Comparison of ENCODE assay signal across 19 cellular contexts in the genomic region with DNA sequence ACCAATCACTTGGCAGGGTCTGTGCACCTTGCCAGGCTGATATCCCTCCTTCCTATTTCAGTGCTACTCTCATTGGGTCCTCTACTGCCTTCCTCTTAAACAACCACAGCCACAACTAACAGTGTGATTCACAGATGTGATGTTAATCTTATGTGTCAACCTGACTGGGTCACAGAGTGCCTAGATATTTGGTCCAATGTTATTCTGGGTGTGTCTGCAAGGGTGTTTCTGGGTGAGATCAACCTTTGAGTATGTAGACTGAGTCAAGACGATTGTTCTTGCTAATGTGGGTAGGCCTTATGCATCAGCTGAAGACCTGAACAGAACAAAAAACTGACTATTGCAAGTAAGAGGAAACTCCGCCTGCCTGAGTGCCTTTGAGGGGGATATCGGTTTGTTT. TPM values are rescaled to one million over a fixed set of nuclear protein-coding genes. Genes with fewer than 3 reads are reported as not detected.
A peak's percentile ranks its signal among the peaks of the same experiment; 100 is the strongest.
DNase-seq lines count a peak whose midpoint lies in the region; ATAC-seq and TF ChIP-seq lines count a peak whose summit lies in the region.
"Had no signal": no experiment of that assay in that cellular context is flagged by ENCODE, and none has a peak within 500 bp of the region (broad histone marks: within the 10 kb centered on the region; RNA-seq: fewer than 3 reads in every experiment).

No MANE protein-coding gene starts in this region.

- H3K36me3 ChIP-seq in mammary epithelial cell (ENCODE audit: insufficient read depth, low read length) (no peaks in the 10 kb centered on the region), lung (ENCODE audit: control insufficient read depth in 2 of 2, insufficient read depth in 2 of 2, low read length in 2 of 2) (no peaks in the 10 kb centered on the region)
- H3K36me3 ChIP-seq: HAP-1 had no signal

- POLR2A ChIA-PET in MCF 10A (lab: Yijun Ruan, JAX): interaction anchor here (1.3 kb wide), 1 partner anchor 8 kb away, joined by 3 read pairs; no protein-coding TSS in a partner anchor

- H3K27me3 Mint-ChIP-seq in MCF 10A (ENCODE audit: insufficient read depth, unreplicated experiment): no peaks in the 10 kb centered on the region

- in situ Hi-C loops in mammary epithelial cell (cut with MboI; ENCODE audit: low sequenced_read_pairs in 2 of 2) (no loop called here), GM13977 (cut with MboI; ENCODE audit: low pct_unique_long_range_greater_than_20kb, low sequenced_read_pairs, unreplicated experiment) (no loop called here)

- ATAC-seq in esophagus mucosa (peak; percentile 79), lung (ENCODE audit: insufficient read depth, low FRiP score) (no peak)
- ATAC-seq: A549, HepG2 had no signal

- H3K4me1 ChIP-seq in mammary epithelial cell (ENCODE audit: insufficient read depth, low read length): no peaks in the 10 kb centered on the region
- H3K4me1 ChIP-seq in lung (ENCODE audit: control insufficient read depth in 2 of 2, insufficient read depth in 2 of 2, low read length in 2 of 2): no peaks in the 10 kb centered on the region
- H3K4me1 ChIP-seq: A549, Caco-2, HAP-1 had no signal

- intact Hi-C loops in mammary epithelial cell (cut with micrococcal nuclease) (no loop called here), MCF 10A (cut with micrococcal nuclease) (no loop called here), posterior cingulate gyrus (cut with DNase I) (no loop called here)

- no peaks in the 10 kb centered on the region for H4K20me1 ChIP-seq in mammary epithelial cell (ENCODE audit: insufficient read depth, low read length)

- H3K4me1 Mint-ChIP-seq in MCF 10A (ENCODE audit: insufficient read depth, unreplicated experiment): peaks cover 14% of the 10 kb centered on the region

- no TSS peak for BruUV-seq in mammary epithelial cell (replicated peaks; lab: Mats Ljungman, UMichigan)
- BruUV-seq in MCF 10A (replicated peaks; lab: Mats Ljungman, UMichigan): no TSS peak

- no peaks in the 10 kb centered on the region for H3K79me2 ChIP-seq in mammary epithelial cell (ENCODE audit: insufficient read depth, low read length)

- 49% methylated on average over 3 of the region's 3 CpGs for WGBS in mammary epithelial cell (ENCODE audit: low coverage, missing lambda C conversion rate)
- WGBS in lung, 2 donors: 58% methylated on average over 3 of the region's 3 CpGs

- H3K27ac ChIP-seq in mammary epithelial cell (ENCODE audit: insufficient read depth, low read depth, low read length): no peak overlapping the region
- H3K27ac ChIP-seq in lung (ENCODE audit: low read depth in 1 of 2, low read length in 1 of 2): no peak overlapping the region
- H3K27ac ChIP-seq: 22Rv1, A549, C4-2B, GM23248 had no signal

- peaks cover 7% of the 10 kb centered on the region for H3K9me3 Mint-ChIP-seq in MCF 10A (ENCODE audit: unreplicated experiment)
- H3K9me3 Mint-ChIP-seq: CD4-positive, alpha-beta T cell had no signal

- H3K27ac Mint-ChIP-seq in MCF 10A (ENCODE audit: low read depth, unreplicated experiment): no peak overlapping the region
- H3K27ac Mint-ChIP-seq: CD4-positive, alpha-beta T cell had no signal

- DNase-seq in mammary epithelial cell (peak; percentile 81), MCF 10A (ENCODE audit: unreplicated experiment) (no peak), lung (ENCODE audit: low spot score) (peak; percentile 10), foreskin fibroblast (no peak), GM13977 (ENCODE audit: low spot score) (no peak), posterior cingulate gyrus (no peak)
- DNase-seq: AML-193; Caco-2; CD4-positive, alpha-beta T cell; GDM1; GM23248 had no signal

- H3K9me3 ChIP-seq in mammary epithelial cell (replicated peaks; ENCODE audit: insufficient read depth, low read length) (no peaks in the 10 kb centered on the region), lung (ENCODE audit: control insufficient read depth in 2 of 2, insufficient read depth in 1 of 2, low read length in 1 of 2) (peaks cover 0 to 1% of the 10 kb centered on the region in 2 donors)
- H3K9me3 ChIP-seq: A549, Caco-2, HAP-1 had no signal

- no peak overlapping the region for H3K4me3 ChIP-seq in mammary epithelial cell (replicated peaks in 1 of 3; ENCODE audit: insufficient read depth in 1 of 3, low read depth in 2 of 3, low read length in 3 of 3)
- no peak overlapping the region for H3K4me3 ChIP-seq in lung
- no peak overlapping the region for H3K4me3 ChIP-seq in foreskin fibroblast (ENCODE audit: low read depth in 1 of 2, low read length in 2 of 2)
- H3K4me3 ChIP-seq: A549, GM23248, HAP-1 had no signal

- dilution Hi-C loops in mammary epithelial cell (cut with HindIII; ENCODE audit: low sequenced_read_pairs): no loop called here

- H3K36me3 Mint-ChIP-seq in MCF 10A (ENCODE audit: insufficient read depth, unreplicated experiment): no peaks in the 10 kb centered on the region

- H2AFZ ChIP-seq in mammary epithelial cell (ENCODE audit: low read depth, low read length): no peak overlapping the region
- H2AFZ ChIP-seq: GM23248 had no signal

- no peak overlapping the region for H3K4me3 Mint-ChIP-seq in MCF 10A (ENCODE audit: unreplicated experiment)
- H3K4me3 Mint-ChIP-seq: CD4-positive, alpha-beta T cell had no signal

- CTCF ChIA-PET in mammary epithelial cell (lab: Charles Lee; ENCODE audit: low non-redundant PET) (no interaction called here), MCF 10A (lab: Yijun Ruan, JAX) (no interaction called here)

- TF ChIP-seq CTCF in mammary epithelial cell (conservative IDR thresholded peaks at IDR 0.05 in 1 of 2, IDR thresholded peaks at IDR 0.05 in 1 of 2; ENCODE audit: extremely low read depth in 1 of 2, insufficient read depth in 1 of 2, low read depth in 1 of 2, low read length in 2 of 2) (no peak), MCF 10A (IDR thresholded peaks at IDR 0.05; ENCODE audit: unreplicated experiment) (no peak), lung (IDR thresholded peaks at IDR 0.05; ENCODE audit: control extremely low read depth, extremely low read depth) (no peak), foreskin fibroblast (IDR thresholded peaks at IDR 0.05; ENCODE audit: low read depth, low read length) (no peak), GM13977 (IDR thresholded peaks at IDR 0.05; ENCODE audit: extremely low read depth, insufficient read depth, missing control alignments) (no peak)

- H3K9ac ChIP-seq in mammary epithelial cell (ENCODE audit: insufficient read depth, low read length): no peak overlapping the region
- H3K9ac ChIP-seq: GM23248 had no signal

- H3K4me2 ChIP-seq in mammary epithelial cell (ENCODE audit: insufficient read depth, low read depth, low read length): no peak overlapping the region
- H3K4me2 ChIP-seq: A549 had no signal

- no peaks in the 10 kb centered on the region for H3K27me3 ChIP-seq in mammary epithelial cell (ENCODE audit: insufficient read depth, low read length)
- no peaks in the 10 kb centered on the region for H3K27me3 ChIP-seq in lung (ENCODE audit: control insufficient read depth, insufficient read depth)

RNA-seq across cellular contexts. Expression of a gene that starts 51.2 kb away (rescaled TPM):
- total RNA-seq in mammary epithelial cell (not detected), MCF 10A (2022) (not detected in 2 replicates), esophagus mucosa (0.08 TPM), lung (1 to 10 TPM in 1 of 2 donors, under 1 TPM in 1; 0.37 to 6.0 TPM)
- polyA plus RNA-seq in mammary epithelial cell (0.07 TPM), lung (1 to 10 TPM; 2.1 to 6.3 TPM)
- polyA minus RNA-seq in mammary epithelial cell: not detected
- total RNA-seq: Caco-2; CD4-positive, alpha-beta T cell; GM23248; H4; HepG2 had no signal
- polyA plus RNA-seq: A549, BJ, GM23248, HepG2 had no signal

Comparison
In these comparisons a context has a peak if more than half of its experiments do, and no peak if none do; other contexts are left out.
1. DNase-seq: peak in mammary epithelial cell (single experiment) and lung (single experiment); none in MCF 10A (single experiment), foreskin fibroblast (0 of 2), GM13977 (single experiment) and posterior cingulate gyrus (0 of 10).